In the genomic region with DNA sequence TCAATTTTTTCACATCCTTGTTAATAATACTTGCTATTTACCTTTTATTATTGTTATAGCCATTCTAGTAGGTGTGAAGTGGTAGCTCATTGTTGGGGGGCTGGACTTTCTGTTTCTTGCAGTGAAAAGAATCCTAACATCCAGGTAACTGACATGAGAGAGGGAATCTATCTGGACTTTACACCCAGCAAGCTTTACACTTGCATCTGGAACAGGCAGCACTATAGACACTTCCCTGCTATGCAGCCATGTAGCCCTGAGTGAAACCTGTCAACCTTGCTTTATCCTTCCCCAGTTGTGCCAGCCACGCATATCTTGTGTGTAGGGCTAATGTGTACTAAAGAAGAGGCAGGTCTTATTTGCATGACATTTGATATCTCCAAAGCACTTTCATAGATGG, we compare ENCODE assay signal across 5 cellular contexts. TPM values are rescaled to one million over a fixed set of nuclear protein-coding genes. Genes with fewer than 3 reads are reported as not detected.
"Had no signal": no experiment of that assay in that cellular context is flagged by ENCODE, and none has a peak within 500 bp of the region (broad histone marks: within the 10 kb centered on the region; RNA-seq: fewer than 3 reads in every experiment).

No MANE protein-coding gene starts in this region.

- DNase-seq: H7, HFFc6, KBM-7 had no signal

RNA-seq across cellular contexts. Expression of a gene that starts 16.9 kb away (rescaled TPM):
- total RNA-seq: GM23338, H1, H7, HFFc6 had no signal
